Comparison of ENCODE assay signal across 22 cellular contexts in the genomic region with DNA sequence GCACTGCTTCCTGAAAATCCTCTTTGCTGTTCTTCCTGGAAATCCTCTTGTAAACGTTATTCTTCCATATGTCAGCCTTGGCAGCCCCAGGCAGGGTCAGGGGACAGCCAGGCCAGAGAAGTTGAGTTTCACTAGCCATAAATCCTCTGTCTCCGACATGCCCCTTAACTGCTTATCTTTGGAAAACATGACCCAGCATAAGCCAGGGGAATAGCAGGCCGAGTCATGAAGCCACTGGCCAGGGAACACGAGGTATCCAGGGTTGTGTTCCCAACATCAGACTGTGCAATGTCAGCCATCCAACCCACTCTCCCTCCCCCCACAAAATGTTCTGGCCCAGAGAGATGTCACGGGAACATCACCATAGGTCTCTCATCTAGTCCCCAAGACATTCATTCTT.
DNase-seq lines count a peak whose midpoint lies in the region; ATAC-seq and TF ChIP-seq lines count a peak whose summit lies in the region.
"Had no signal": no experiment of that assay in that cellular context is flagged by ENCODE, and none has a peak within 500 bp of the region (broad histone marks: within the 10 kb centered on the region; RNA-seq: fewer than 3 reads in every experiment).

No MANE protein-coding gene starts in this region.

- H3K36me3 Mint-ChIP-seq in nephron (ENCODE audit: low read depth), result no peaks in the 10 kb centered on the region
- H3K36me3 Mint-ChIP-seq: CD8-positive, alpha-beta T cell had no signal

- H3K4me3 ChIP-seq in WERI-Rb-1 (ENCODE audit: low read depth, low read length) (no peak overlapping the region), hepatocyte (no peak overlapping the region)

- H3K36me3 ChIP-seq in WERI-Rb-1, result no peaks in the 10 kb centered on the region
- no peaks in the 10 kb centered on the region for H3K36me3 ChIP-seq in hepatocyte (replicated peaks; ENCODE audit: insufficient read depth, low read depth)

- TF ChIP-seq CTCF in WERI-Rb-1 (IDR thresholded peaks at IDR 0.05; ENCODE audit: low read depth, low read length) (no peak), hepatocyte (IDR thresholded peaks at IDR 0.05; ENCODE audit: poor library complexity) (no peak), nephron (IDR thresholded peaks at IDR 0.05; ENCODE audit: unreplicated experiment in 3 of 3) (no peak)

- WGBS in hepatocyte (ENCODE audit: low lambda C conversion rate, missing lambda C conversion rate), result 38% methylated on average over 5 of the region's 5 CpGs

- peaks cover 11% of the 10 kb centered on the region for H3K9me3 Mint-ChIP-seq in nephron
- H3K9me3 Mint-ChIP-seq: CD8-positive, alpha-beta T cell had no signal

- H3K9me3 ChIP-seq in WERI-Rb-1 (ENCODE audit: severe bottlenecking), result peaks cover 6% of the 10 kb centered on the region
- no peaks in the 10 kb centered on the region for H3K9me3 ChIP-seq in hepatocyte (ENCODE audit: low read depth)
- H3K9me3 ChIP-seq: Caco-2 had no signal

- H3K4me1 Mint-ChIP-seq in nephron, result peaks cover 7% of the 10 kb centered on the region

- H3K79me2 ChIP-seq in hepatocyte, result no peaks in the 10 kb centered on the region

- H3K4me2 ChIP-seq in hepatocyte, result no peak overlapping the region

- peak; percentile 82 for DNase-seq in WERI-Rb-1
- DNase-seq in hepatocyte (ENCODE audit: low spot score), result no peak
- no peak for DNase-seq in NCI-H1417 treated with DMSO at 0.1 percent for 48 hours (lab: John Stamatoyannopoulos, UW)
- no peak for DNase-seq in SKM-1 treated with dmso at 0.1 percent for 144 hours (lab: John Stamatoyannopoulos, UW; ENCODE audit: unreplicated experiment)
- DNase-seq: C1 segment of cervical spinal cord; Caco-2; CD8-positive, alpha-beta T cell; DMS 273 treated with DMSO at 0.1 percent for 48 hours; DMS79 treated with DMSO at 0.1 percent for 48 hours; Kasumi-1; NCI-H1092 treated with DMSO at 0.1 percent for 48 hours; NCI-H1436 treated with DMSO at 0.1 percent for 48 hours; NCI-H187 treated with DMSO at 0.1 percent for 48 hours; NCI-H2171 treated with DMSO at 0.1 percent for 48 hours; NCI-H524; NCI-H748 treated with DMSO at 0.1 percent for 48 hours; NK-92 treated with Interleukin-12 subunit alpha and Interleukin-12 subunit beta, amount 100 ng/mL, for 24 hours; PC-3 had no signal

- H3K4me1 ChIP-seq in hepatocyte (ENCODE audit: insufficient read depth), result peaks cover 3% of the 10 kb centered on the region
- H3K4me1 ChIP-seq: Caco-2 had no signal

- H3K27ac ChIP-seq in WERI-Rb-1 (peak overlapping the region; percentile 67), hepatocyte (peak overlapping the region; percentile 21)

- H3K9me2 ChIP-seq in hepatocyte (replicated peaks; ENCODE audit: insufficient read depth), result no peaks in the 10 kb centered on the region

- no peaks in the 10 kb centered on the region for H4K20me1 ChIP-seq in hepatocyte (ENCODE audit: insufficient read depth, poor library complexity, severe bottlenecking)

- ATAC-seq in GM21529 (IDR thresholded peaks at IDR 0.05; ENCODE audit: unreplicated experiment) (no peak), GM21360 (IDR thresholded peaks at IDR 0.05; ENCODE audit: unreplicated experiment) (no peak)
- ATAC-seq: CD8-positive, alpha-beta T cell; PC-3; SK-N-SH treated with all-trans-retinoic acid at 6 μM for 48 hours had no signal

- H3K27me3 Mint-ChIP-seq in nephron (ENCODE audit: low read depth), result peaks cover 9% of the 10 kb centered on the region

- no peaks in the 10 kb centered on the region for H3K27me3 ChIP-seq in WERI-Rb-1 (ENCODE audit: insufficient read depth, low read depth, severe bottlenecking)
- no peaks in the 10 kb centered on the region for H3K27me3 ChIP-seq in hepatocyte

- H2AFZ ChIP-seq in hepatocyte, result no peak overlapping the region

- peak overlapping the region in 2 of 3 experiments; percentile 2 to 10 for H3K27ac Mint-ChIP-seq in nephron
- H3K27ac Mint-ChIP-seq: CD8-positive, alpha-beta T cell had no signal

- H3K4me3 Mint-ChIP-seq in nephron, result no peak overlapping the region
- H3K4me3 Mint-ChIP-seq: CD8-positive, alpha-beta T cell had no signal
